Comparison of ENCODE assay signal across 10 cellular contexts in genomic region chr3:179432021-179432420, GRCh38. TPM values are rescaled to one million over a fixed set of nuclear protein-coding genes. Genes with fewer than 3 reads are reported as not detected.
DNase-seq lines count a peak whose midpoint lies in the region; ATAC-seq and TF ChIP-seq lines count a peak whose summit lies in the region.
"Had no signal": no experiment of that assay in that cellular context is flagged by ENCODE, and none has a peak within 500 bp of the region (broad histone marks: within the 10 kb centered on the region; RNA-seq: fewer than 3 reads in every experiment).

No MANE protein-coding gene starts in this region.

- no peaks in the 10 kb centered on the region for H3K9me3 Mint-ChIP-seq in naive thymus-derived CD4-positive, alpha-beta T cell
- H3K9me3 Mint-ChIP-seq: effector memory CD8-positive, alpha-beta T cell had no signal

- peak; percentile 47 for ATAC-seq in GM18907 (IDR thresholded peaks at IDR 0.05; ENCODE audit: unreplicated experiment)
- peak; percentile 65 for ATAC-seq in HG02852 (IDR thresholded peaks at IDR 0.05; ENCODE audit: unreplicated experiment)
- peak; percentile 8 for ATAC-seq in naive thymus-derived CD4-positive, alpha-beta T cell
- ATAC-seq: effector memory CD8-positive, alpha-beta T cell had no signal

- peak; percentile 94 for DNase-seq in RPMI8226
- no peak for DNase-seq in naive thymus-derived CD4-positive, alpha-beta T cell
- DNase-seq in activated CD8-positive, alpha-beta memory T cell treated with anti-CD3 and anti-CD28 coated beads for 24 hours, result no peak
- DNase-seq in HEK293T (ENCODE audit: extremely low spot score), result no peak
- DNase-seq in NCI-H2081 (lab: John Stamatoyannopoulos, UW), result no peak
- no peak for DNase-seq in NCI-H510A treated with DMSO at 0.1 percent for 48 hours (lab: John Stamatoyannopoulos, UW)
- DNase-seq: effector memory CD8-positive, alpha-beta T cell; NCI-H1694 treated with DMSO at 0.1 percent for 48 hours had no signal

- H3K4me1 Mint-ChIP-seq in naive thymus-derived CD4-positive, alpha-beta T cell, result peaks cover 0 to 11% (median 0%) of the 10 kb centered on the region in 7 donors

- H3K36me3 Mint-ChIP-seq in naive thymus-derived CD4-positive, alpha-beta T cell, result peaks cover 0 to 2% (median 0%) of the 10 kb centered on the region in 5 donors

- H3K36me3 ChIP-seq in naive thymus-derived CD4-positive, alpha-beta T cell (ENCODE audit: control insufficient read depth in 2 of 3, insufficient read depth in 3 of 3, low read length in 3 of 3), result no peaks in the 10 kb centered on the region

- H3K4me3 Mint-ChIP-seq in naive thymus-derived CD4-positive, alpha-beta T cell, result no peak overlapping the region
- H3K4me3 Mint-ChIP-seq: effector memory CD8-positive, alpha-beta T cell had no signal

- POLR2A ChIA-PET in naive thymus-derived CD4-positive, alpha-beta T cell (lab: Charles Lee), result no interaction called here
- POLR2A ChIA-PET in HEK293T (lab: Yijun Ruan, JAX), result no interaction called here

- no peaks in the 10 kb centered on the region for H3K27me3 ChIP-seq in naive thymus-derived CD4-positive, alpha-beta T cell (ENCODE audit: control insufficient read depth in 2 of 2, insufficient read depth in 2 of 2, low read length in 2 of 2)

- no peak overlapping the region for H3K27ac ChIP-seq in naive thymus-derived CD4-positive, alpha-beta T cell (ENCODE audit: low read depth, low read length)

- no peaks in the 10 kb centered on the region for H3K4me1 ChIP-seq in naive thymus-derived CD4-positive, alpha-beta T cell (ENCODE audit: control insufficient read depth in 2 of 2, insufficient read depth in 2 of 2, low read length in 2 of 2)

- no peaks in the 10 kb centered on the region for H3K9me3 ChIP-seq in naive thymus-derived CD4-positive, alpha-beta T cell (ENCODE audit: control insufficient read depth in 2 of 3, low read length in 3 of 3)

- CTCF ChIA-PET in naive thymus-derived CD4-positive, alpha-beta T cell (lab: Charles Lee), result no interaction called here
- CTCF ChIA-PET in HEK293T (lab: Yijun Ruan, JAX), result no interaction called here

- H3K27me3 Mint-ChIP-seq in naive thymus-derived CD4-positive, alpha-beta T cell, result peaks cover 0 to 29% (median 10%) of the 10 kb centered on the region in 5 donors

- intact Hi-C loops in naive thymus-derived CD4-positive, alpha-beta T cell (cut with micrococcal nuclease), result no loop called here

- H3K4me3 ChIP-seq in naive thymus-derived CD4-positive, alpha-beta T cell (ENCODE audit: low read length), result no peak overlapping the region

- no peak overlapping the region for H3K27ac Mint-ChIP-seq in naive thymus-derived CD4-positive, alpha-beta T cell
- H3K27ac Mint-ChIP-seq: effector memory CD8-positive, alpha-beta T cell had no signal

TF ChIP-seq in HEK293T, 16 proteins besides CTCF, POLR2A, EP300 and RAD21:
- TF ChIP-seq BHLHE40 (IDR thresholded peaks at IDR 0.05; ENCODE audit: borderline replicate concordance), result no peak
- no peak for TF ChIP-seq ELF4 (IDR thresholded peaks at IDR 0.05)
- TF ChIP-seq PKNOX1 (IDR thresholded peaks at IDR 0.05), result no peak
- no peak for TF ChIP-seq CTBP1 (IDR thresholded peaks at IDR 0.05; ENCODE audit: borderline replicate concordance)
- no peak for TF ChIP-seq FOXA1 (IDR thresholded peaks at IDR 0.05)
- TF ChIP-seq ZNF384 (IDR thresholded peaks at IDR 0.05), result no peak
- TF ChIP-seq LEF1 (IDR thresholded peaks at IDR 0.05; ENCODE audit: borderline replicate concordance), result no peak
- TF ChIP-seq FOXK2 (IDR thresholded peaks at IDR 0.05), result no peak
- TF ChIP-seq SUZ12 (IDR thresholded peaks at IDR 0.05), result no peak
- no peak for TF ChIP-seq FOXM1 (IDR thresholded peaks at IDR 0.05; ENCODE audit: borderline replicate concordance)
- TF ChIP-seq TARDBP (IDR thresholded peaks at IDR 0.05), result no peak
- no peak for TF ChIP-seq SP1 (IDR thresholded peaks at IDR 0.05)
- TF ChIP-seq NFRKB (IDR thresholded peaks at IDR 0.05), result no peak
- TF ChIP-seq L3MBTL2 (conservative IDR thresholded peaks at IDR 0.05), result no peak
- no peak for TF ChIP-seq HDGF (IDR thresholded peaks at IDR 0.05; ENCODE audit: borderline replicate concordance)
- no peak for TF ChIP-seq ARNT (IDR thresholded peaks at IDR 0.05)

RNA-seq across cellular contexts. Expression of gene GNB4, which starts 19.2 kb away (rescaled TPM):
- total RNA-seq in naive thymus-derived CD4-positive, alpha-beta T cell, result 10 to 100 TPM in 2 of 5 experiments, 1 to 10 TPM in 3; 1.1 to 11.3 (median 2.1) TPM
- polyA plus RNA-seq in naive thymus-derived CD4-positive, alpha-beta T cell, result under 1 TPM; 0.12 to 0.24 TPM

Comparison
In these comparisons a context has a peak if more than half of its experiments do, and no peak if none do; other contexts are left out.
1. ATAC-seq: peak in every context shown above with its lines; median percentile 65 in HG02852; 47 in GM18907; 8 in naive thymus-derived CD4-positive, alpha-beta T cell.